13 cellular contexts compared by ENCODE assay signal in the genomic region with DNA sequence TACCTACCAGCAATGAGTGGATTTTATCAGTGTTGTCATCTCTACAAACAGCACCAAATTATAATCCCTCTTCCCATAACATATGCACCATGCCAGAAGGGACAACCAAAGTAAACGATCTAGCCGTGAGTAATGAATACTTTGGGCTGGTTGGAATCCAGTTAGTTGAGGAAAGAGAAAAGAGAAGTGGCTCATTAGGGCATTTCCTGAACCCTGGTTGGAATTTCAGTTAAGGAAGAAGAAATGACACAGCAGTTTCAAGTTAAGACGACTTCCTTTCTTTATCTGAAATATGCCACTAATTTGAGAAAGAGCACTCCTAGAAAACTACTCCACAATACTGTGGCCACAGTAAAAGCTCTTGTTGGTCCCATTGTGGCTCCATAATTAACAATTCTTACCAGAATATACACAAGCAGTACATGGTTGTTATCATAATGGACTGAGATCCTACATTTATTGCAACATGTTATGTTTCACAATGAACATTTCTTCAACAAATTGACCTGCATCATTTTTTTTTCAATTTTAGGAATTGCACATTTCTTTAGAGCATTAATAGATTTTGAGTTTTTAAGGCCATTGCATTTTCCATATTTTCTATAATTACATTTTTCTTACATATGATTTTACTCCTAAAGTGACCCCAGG. TPM values are rescaled to one million over a fixed set of nuclear protein-coding genes. Genes with fewer than 3 reads are reported as not detected.
DNase-seq lines count a peak whose midpoint lies in the region; ATAC-seq and TF ChIP-seq lines count a peak whose summit lies in the region.
"Had no signal": no experiment of that assay in that cellular context is flagged by ENCODE, and none has a peak within 500 bp of the region (broad histone marks: within the 10 kb centered on the region; RNA-seq: fewer than 3 reads in every experiment).

A gene with protein sequence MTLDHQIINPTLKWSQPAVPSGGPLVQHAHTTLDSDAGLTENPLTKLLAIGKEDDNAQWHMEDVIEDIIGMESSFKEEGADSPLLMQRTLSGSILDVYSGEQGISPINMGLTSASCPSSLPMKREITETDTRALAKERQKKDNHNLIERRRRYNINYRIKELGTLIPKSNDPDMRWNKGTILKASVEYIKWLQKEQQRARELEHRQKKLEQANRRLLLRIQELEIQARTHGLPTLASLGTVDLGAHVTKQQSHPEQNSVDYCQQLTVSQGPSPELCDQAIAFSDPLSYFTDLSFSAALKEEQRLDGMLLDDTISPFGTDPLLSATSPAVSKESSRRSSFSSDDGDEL (minus strand): TSS at position 138 of the 651 bp plus-strand sequence. CDS start 46,322 bp downstream, outside the sequence.

- H3K27me3 Mint-ChIP-seq in dendritic cell treated with granulocyte-macrophage colony-stimulating factor and Interleukin-4, amounts not matched to agents 40 ng/mL and 50 ng/mL, for 4 days: no peaks in the 10 kb centered on the region
- peaks cover 5 to 27% (median 10%) of the 10 kb centered on the region in 5 donors for H3K27me3 Mint-ChIP-seq in naive thymus-derived CD4-positive, alpha-beta T cell

- peaks cover 33% of the 10 kb centered on the region for H3K4me1 Mint-ChIP-seq in dendritic cell treated with granulocyte-macrophage colony-stimulating factor and Interleukin-4, amounts not matched to agents 40 ng/mL and 50 ng/mL, for 4 days (ENCODE audit: low read depth)
- H3K4me1 Mint-ChIP-seq in naive thymus-derived CD4-positive, alpha-beta T cell: no peaks in the 10 kb centered on the region
- H3K4me1 Mint-ChIP-seq: activated CD8-positive, alpha-beta memory T cell treated with anti-CD3 and anti-CD28 coated beads, Interleukin-2, amount 10 ng/mL, durations not matched to agents 7 days and 5 days had no signal

- intact Hi-C loops in dendritic cell treated with granulocyte-macrophage colony-stimulating factor and Interleukin-4, amounts not matched to agents 40 ng/mL and 50 ng/mL, for 4 days (cut with micrococcal nuclease): no loop called here
- intact Hi-C loops in naive thymus-derived CD4-positive, alpha-beta T cell (cut with micrococcal nuclease): no loop called here

- H3K9me3 Mint-ChIP-seq in dendritic cell treated with granulocyte-macrophage colony-stimulating factor and Interleukin-4, amounts not matched to agents 40 ng/mL and 50 ng/mL, for 4 days: no peaks in the 10 kb centered on the region
- H3K9me3 Mint-ChIP-seq in naive thymus-derived CD4-positive, alpha-beta T cell: peaks cover 0 to 8% (median 0%) of the 10 kb centered on the region in 11 donors

- H3K9me3 ChIP-seq in naive thymus-derived CD4-positive, alpha-beta T cell (ENCODE audit: control insufficient read depth in 2 of 3, low read length in 3 of 3): no peaks in the 10 kb centered on the region
- H3K9me3 ChIP-seq: SJSA1 had no signal

- no peak within 1 kb of the TSS for H3K27ac ChIP-seq in naive thymus-derived CD4-positive, alpha-beta T cell (ENCODE audit: low read depth, low read length)
- H3K27ac ChIP-seq: parathyroid adenoma, SJSA1 had no signal

- peak within 1 kb of the TSS; percentile 93 for H3K4me3 Mint-ChIP-seq in dendritic cell treated with granulocyte-macrophage colony-stimulating factor and Interleukin-4, amounts not matched to agents 40 ng/mL and 50 ng/mL, for 4 days
- no peak within 1 kb of the TSS for H3K4me3 Mint-ChIP-seq in naive thymus-derived CD4-positive, alpha-beta T cell
- H3K4me3 Mint-ChIP-seq: activated CD8-positive, alpha-beta memory T cell treated with anti-CD3 and anti-CD28 coated beads, Interleukin-2, amount 10 ng/mL, durations not matched to agents 7 days and 5 days had no signal

- CTCF ChIA-PET in naive thymus-derived CD4-positive, alpha-beta T cell (lab: Charles Lee): no interaction called here

- POLR2A ChIA-PET in naive thymus-derived CD4-positive, alpha-beta T cell (lab: Charles Lee): no interaction called here

- ATAC-seq in naive thymus-derived CD4-positive, alpha-beta T cell: peak; percentile 22
- ATAC-seq in GM18502 (IDR thresholded peaks at IDR 0.05; ENCODE audit: poor library complexity, unreplicated experiment): no peak
- ATAC-seq: activated CD8-positive, alpha-beta memory T cell treated with anti-CD3 and anti-CD28 coated beads, Interleukin-2, amount 10 ng/mL, durations not matched to agents 7 days and 5 days had no signal

- peak; percentile 8 for DNase-seq in EL
- DNase-seq in NB4 (ENCODE audit: low read depth): peak; percentile 58
- no peak for DNase-seq in naive thymus-derived CD4-positive, alpha-beta T cell
- no peak for DNase-seq in NCI-H446 (lab: John Stamatoyannopoulos, UW)
- DNase-seq in DMS 273 treated with DMSO at 0.1 percent for 48 hours (lab: John Stamatoyannopoulos, UW): no peak
- no peak for DNase-seq in NCI-H187 treated with DMSO at 0.1 percent for 48 hours (lab: John Stamatoyannopoulos, UW)
- DNase-seq: activated CD8-positive, alpha-beta memory T cell treated with anti-CD3 and anti-CD28 coated beads, Interleukin-2, amount 10 ng/mL, durations not matched to agents 7 days and 5 days; central memory CD4-positive, alpha-beta T cell; DND-41 had no signal

- no peak for TF ChIP-seq POLR2A in NB4 (IDR thresholded peaks at IDR 0.05; ENCODE audit: extremely low read depth, insufficient read length)

- H3K27ac Mint-ChIP-seq in dendritic cell treated with granulocyte-macrophage colony-stimulating factor and Interleukin-4, amounts not matched to agents 40 ng/mL and 50 ng/mL, for 4 days: peak within 1 kb of the TSS; percentile 89
- no peak within 1 kb of the TSS for H3K27ac Mint-ChIP-seq in naive thymus-derived CD4-positive, alpha-beta T cell
- H3K27ac Mint-ChIP-seq: activated CD8-positive, alpha-beta memory T cell treated with anti-CD3 and anti-CD28 coated beads, Interleukin-2, amount 10 ng/mL, durations not matched to agents 7 days and 5 days had no signal

- no peaks in the 10 kb centered on the region for H3K27me3 ChIP-seq in naive thymus-derived CD4-positive, alpha-beta T cell (ENCODE audit: control insufficient read depth in 2 of 2, insufficient read depth in 2 of 2, low read length in 2 of 2)
- H3K27me3 ChIP-seq: SJSA1 had no signal

- H3K4me3 ChIP-seq in NB4 (ENCODE audit: low read depth, low read length): no peak within 1 kb of the TSS
- no peak within 1 kb of the TSS for H3K4me3 ChIP-seq in naive thymus-derived CD4-positive, alpha-beta T cell (ENCODE audit: low read length)
- H3K4me3 ChIP-seq: SJSA1 had no signal

- TF ChIP-seq CTCF in NB4 (IDR thresholded peaks at IDR 0.05; ENCODE audit: low read depth, low read length): no peak

- H3K4me1 ChIP-seq in naive thymus-derived CD4-positive, alpha-beta T cell (ENCODE audit: control insufficient read depth in 2 of 2, insufficient read depth in 2 of 2, low read length in 2 of 2): no peaks in the 10 kb centered on the region
- H3K4me1 ChIP-seq: parathyroid adenoma, SJSA1 had no signal

- H3K36me3 ChIP-seq in naive thymus-derived CD4-positive, alpha-beta T cell (ENCODE audit: control insufficient read depth in 2 of 3, insufficient read depth in 3 of 3, low read length in 3 of 3): no peaks in the 10 kb centered on the region
- H3K36me3 ChIP-seq: SJSA1 had no signal

- H3K36me3 Mint-ChIP-seq in dendritic cell treated with granulocyte-macrophage colony-stimulating factor and Interleukin-4, amounts not matched to agents 40 ng/mL and 50 ng/mL, for 4 days (ENCODE audit: low read depth): peaks cover 38% of the 10 kb centered on the region
- H3K36me3 Mint-ChIP-seq in naive thymus-derived CD4-positive, alpha-beta T cell: no peaks in the 10 kb centered on the region
- H3K36me3 Mint-ChIP-seq: activated CD8-positive, alpha-beta memory T cell treated with anti-CD3 and anti-CD28 coated beads, Interleukin-2, amount 10 ng/mL, durations not matched to agents 7 days and 5 days had no signal

RNA-seq across cellular contexts. Expression of the gene that starts here (rescaled TPM):
- 10 to 100 TPM in 1 of 5 experiments, 1 to 10 TPM in 2, under 1 TPM in 1, not detected in 1; 0.97 to 15.4 (median 1.7) TPM for total RNA-seq in naive thymus-derived CD4-positive, alpha-beta T cell
- not detected for polyA plus RNA-seq in naive thymus-derived CD4-positive, alpha-beta T cell
- total RNA-seq: SJSA1 had no signal

Comparison
In these comparisons a context has a peak if more than half of its experiments do, and no peak if none do; other contexts are left out.
1. DNase-seq: peak in EL (single experiment) and NB4 (single experiment); none in naive thymus-derived CD4-positive, alpha-beta T cell (0 of 9), NCI-H446 (0 of 2), DMS 273 treated with DMSO at 0.1 percent for 48 hours (single experiment) and NCI-H187 treated with DMSO at 0.1 percent for 48 hours (single experiment).